ENCODE assay signal across 1 cellular context in the genomic region with DNA sequence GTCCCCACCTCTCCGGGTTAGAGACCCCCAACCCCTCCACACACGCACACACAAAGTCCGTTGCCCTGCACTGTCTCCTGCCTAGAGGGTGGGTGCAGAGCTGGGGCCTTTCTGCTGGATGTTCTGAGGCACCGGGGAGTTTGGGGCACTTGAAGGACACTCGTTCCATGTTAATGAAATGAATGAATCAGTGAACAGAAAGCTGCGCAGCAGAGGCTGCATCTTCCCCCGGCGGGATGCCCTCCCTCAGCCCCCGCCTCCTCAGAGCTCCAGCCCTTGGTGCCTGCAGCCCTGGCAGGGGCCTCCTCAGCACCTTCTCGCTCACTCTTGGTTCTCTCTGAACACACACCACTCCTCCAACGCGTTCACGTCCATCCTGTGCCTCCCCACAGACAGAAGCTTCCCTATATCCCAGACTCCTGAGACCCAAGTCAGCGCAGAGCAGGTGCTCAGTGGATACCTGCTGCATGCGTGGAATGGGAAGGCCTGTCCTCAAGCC.
TF ChIP-seq lines count a peak whose summit lies in the region.

No MANE protein-coding gene starts in this region.

TF ChIP-seq in HepG2, 621 proteins besides CTCF, POLR2A, EP300 and RAD21 (continued from another document):
- TF ChIP-seq, protein P1, sequence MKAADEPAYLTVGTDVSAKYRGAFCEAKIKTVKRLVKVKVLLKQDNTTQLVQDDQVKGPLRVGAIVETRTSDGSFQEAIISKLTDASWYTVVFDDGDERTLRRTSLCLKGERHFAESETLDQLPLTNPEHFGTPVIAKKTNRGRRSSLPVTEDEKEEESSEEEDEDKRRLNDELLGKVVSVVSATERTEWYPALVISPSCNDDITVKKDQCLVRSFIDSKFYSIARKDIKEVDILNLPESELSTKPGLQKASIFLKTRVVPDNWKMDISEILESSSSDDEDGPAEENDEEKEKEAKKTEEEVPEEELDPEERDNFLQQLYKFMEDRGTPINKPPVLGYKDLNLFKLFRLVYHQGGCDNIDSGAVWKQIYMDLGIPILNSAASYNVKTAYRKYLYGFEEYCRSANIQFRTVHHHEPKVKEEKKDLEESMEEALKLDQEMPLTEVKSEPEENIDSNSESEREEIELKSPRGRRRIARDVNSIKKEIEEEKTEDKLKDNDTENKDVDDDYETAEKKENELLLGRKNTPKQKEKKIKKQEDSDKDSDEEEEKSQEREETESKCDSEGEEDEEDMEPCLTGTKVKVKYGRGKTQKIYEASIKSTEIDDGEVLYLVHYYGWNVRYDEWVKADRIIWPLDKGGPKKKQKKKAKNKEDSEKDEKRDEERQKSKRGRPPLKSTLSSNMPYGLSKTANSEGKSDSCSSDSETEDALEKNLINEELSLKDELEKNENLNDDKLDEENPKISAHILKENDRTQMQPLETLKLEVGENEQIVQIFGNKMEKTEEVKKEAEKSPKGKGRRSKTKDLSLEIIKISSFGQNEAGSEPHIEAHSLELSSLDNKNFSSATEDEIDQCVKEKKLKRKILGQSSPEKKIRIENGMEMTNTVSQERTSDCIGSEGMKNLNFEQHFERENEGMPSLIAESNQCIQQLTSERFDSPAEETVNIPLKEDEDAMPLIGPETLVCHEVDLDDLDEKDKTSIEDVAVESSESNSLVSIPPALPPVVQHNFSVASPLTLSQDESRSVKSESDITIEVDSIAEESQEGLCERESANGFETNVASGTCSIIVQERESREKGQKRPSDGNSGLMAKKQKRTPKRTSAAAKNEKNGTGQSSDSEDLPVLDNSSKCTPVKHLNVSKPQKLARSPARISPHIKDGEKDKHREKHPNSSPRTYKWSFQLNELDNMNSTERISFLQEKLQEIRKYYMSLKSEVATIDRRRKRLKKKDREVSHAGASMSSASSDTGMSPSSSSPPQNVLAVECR (CRISPR knock-in tag; IDR thresholded peaks at IDR 0.05; ENCODE audit: borderline replicate concordance) = no peak
- TF ChIP-seq IRX3 (CRISPR knock-in tag; IDR thresholded peaks at IDR 0.05; ENCODE audit: borderline replicate concordance, low read depth) = no peak
- TF ChIP-seq, protein P2, sequence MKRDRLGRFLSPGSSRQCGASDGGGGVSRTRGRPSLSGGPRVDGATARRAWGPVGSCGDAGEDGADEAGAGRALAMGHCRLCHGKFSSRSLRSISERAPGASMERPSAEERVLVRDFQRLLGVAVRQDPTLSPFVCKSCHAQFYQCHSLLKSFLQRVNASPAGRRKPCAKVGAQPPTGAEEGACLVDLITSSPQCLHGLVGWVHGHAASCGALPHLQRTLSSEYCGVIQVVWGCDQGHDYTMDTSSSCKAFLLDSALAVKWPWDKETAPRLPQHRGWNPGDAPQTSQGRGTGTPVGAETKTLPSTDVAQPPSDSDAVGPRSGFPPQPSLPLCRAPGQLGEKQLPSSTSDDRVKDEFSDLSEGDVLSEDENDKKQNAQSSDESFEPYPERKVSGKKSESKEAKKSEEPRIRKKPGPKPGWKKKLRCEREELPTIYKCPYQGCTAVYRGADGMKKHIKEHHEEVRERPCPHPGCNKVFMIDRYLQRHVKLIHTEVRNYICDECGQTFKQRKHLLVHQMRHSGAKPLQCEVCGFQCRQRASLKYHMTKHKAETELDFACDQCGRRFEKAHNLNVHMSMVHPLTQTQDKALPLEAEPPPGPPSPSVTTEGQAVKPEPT (CRISPR knock-in tag; IDR thresholded peaks at IDR 0.05; ENCODE audit: low read depth) = no peak
- TF ChIP-seq, protein P3, sequence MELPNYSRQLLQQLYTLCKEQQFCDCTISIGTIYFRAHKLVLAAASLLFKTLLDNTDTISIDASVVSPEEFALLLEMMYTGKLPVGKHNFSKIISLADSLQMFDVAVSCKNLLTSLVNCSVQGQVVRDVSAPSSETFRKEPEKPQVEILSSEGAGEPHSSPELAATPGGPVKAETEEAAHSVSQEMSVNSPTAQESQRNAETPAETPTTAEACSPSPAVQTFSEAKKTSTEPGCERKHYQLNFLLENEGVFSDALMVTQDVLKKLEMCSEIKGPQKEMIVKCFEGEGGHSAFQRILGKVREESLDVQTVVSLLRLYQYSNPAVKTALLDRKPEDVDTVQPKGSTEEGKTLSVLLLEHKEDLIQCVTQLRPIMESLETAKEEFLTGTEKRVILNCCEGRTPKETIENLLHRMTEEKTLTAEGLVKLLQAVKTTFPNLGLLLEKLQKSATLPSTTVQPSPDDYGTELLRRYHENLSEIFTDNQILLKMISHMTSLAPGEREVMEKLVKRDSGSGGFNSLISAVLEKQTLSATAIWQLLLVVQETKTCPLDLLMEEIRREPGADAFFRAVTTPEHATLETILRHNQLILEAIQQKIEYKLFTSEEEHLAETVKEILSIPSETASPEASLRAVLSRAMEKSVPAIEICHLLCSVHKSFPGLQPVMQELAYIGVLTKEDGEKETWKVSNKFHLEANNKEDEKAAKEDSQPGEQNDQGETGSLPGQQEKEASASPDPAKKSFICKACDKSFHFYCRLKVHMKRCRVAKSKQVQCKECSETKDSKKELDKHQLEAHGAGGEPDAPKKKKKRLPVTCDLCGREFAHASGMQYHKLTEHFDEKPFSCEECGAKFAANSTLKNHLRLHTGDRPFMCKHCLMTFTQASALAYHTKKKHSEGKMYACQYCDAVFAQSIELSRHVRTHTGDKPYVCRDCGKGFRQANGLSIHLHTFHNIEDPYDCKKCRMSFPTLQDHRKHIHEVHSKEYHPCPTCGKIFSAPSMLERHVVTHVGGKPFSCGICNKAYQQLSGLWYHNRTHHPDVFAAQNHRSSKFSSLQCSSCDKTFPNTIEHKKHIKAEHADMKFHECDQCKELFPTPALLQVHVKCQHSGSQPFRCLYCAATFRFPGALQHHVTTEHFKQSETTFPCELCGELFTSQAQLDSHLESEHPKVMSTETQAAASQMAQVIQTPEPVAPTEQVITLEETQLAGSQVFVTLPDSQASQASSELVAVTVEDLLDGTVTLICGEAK (IDR thresholded peaks at IDR 0.05) = no peak
- TF ChIP-seq, protein P3 (CRISPR knock-in tag; IDR thresholded peaks at IDR 0.05) = no peak
- TF ChIP-seq, protein P4, sequence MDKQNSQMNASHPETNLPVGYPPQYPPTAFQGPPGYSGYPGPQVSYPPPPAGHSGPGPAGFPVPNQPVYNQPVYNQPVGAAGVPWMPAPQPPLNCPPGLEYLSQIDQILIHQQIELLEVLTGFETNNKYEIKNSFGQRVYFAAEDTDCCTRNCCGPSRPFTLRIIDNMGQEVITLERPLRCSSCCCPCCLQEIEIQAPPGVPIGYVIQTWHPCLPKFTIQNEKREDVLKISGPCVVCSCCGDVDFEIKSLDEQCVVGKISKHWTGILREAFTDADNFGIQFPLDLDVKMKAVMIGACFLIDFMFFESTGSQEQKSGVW (CRISPR knock-in tag; IDR thresholded peaks at IDR 0.05; ENCODE audit: borderline replicate concordance) = no peak
TF ChIP-seq in HepG2: peak in this region for 0.
